ENCODE assay signal across 25 cellular contexts in genomic region chr9:35107337-35108290, GRCh38.
"Had no signal": no experiment of that assay in that cellular context is flagged by ENCODE, and none has a peak within 500 bp of the region (broad histone marks: within the 10 kb centered on the region; RNA-seq: fewer than 3 reads in every experiment).

No MANE protein-coding gene starts in this region.

- DNase-seq: activated CD4-positive, alpha-beta T cell treated with anti-CD3 and anti-CD28 coated beads, Interleukin-2, amount 10 ng/mL, durations not matched to agents 7 days and 5 days; activated CD8-positive, alpha-beta T cell treated with anti-CD3 and anti-CD28 coated beads for 36 hours; activated naive CD4-positive, alpha-beta T cell treated with anti-CD3 and anti-CD28 coated beads for 36 hours; activated naive CD8-positive, alpha-beta T cell treated with anti-CD3 and anti-CD28 coated beads for 36 hours; activated T-cell treated with anti-CD3 and anti-CD28 coated beads for 4 hours; activated T-cell treated with anti-CD3 and anti-CD28 coated beads, Interleukin-2, amount 50 U/mL, for 72 hours; foreskin keratinocyte; hypothalamus; immature natural killer cell; kidney glomerular epithelial cell; left lung; lower lobe of right lung; mesenchymal stem cell; sigmoid colon; small intestine; stimulated activated CD4-positive, alpha-beta T cell treated with anti-CD3 and anti-CD28 coated beads, Interleukin-4, amount 100 ng/mL, for 24 hours; trophoblast cell had no signal

- H3K27me3 ChIP-seq: adrenal gland, ascending aorta, esophagus muscularis mucosa, foreskin keratinocyte, left lung, sigmoid colon, vagina had no signal

- H3K9me3 ChIP-seq: adrenal gland, ascending aorta, esophagus muscularis mucosa, left lung, lower lobe of right lung, sigmoid colon, thoracic aorta, vagina had no signal

- H3K4me3 ChIP-seq: adrenal gland, ascending aorta, esophagus muscularis mucosa, left lung, lower lobe of right lung, sigmoid colon, SK-N-MC, thoracic aorta, vagina had no signal

- ATAC-seq: activated CD8-positive, alpha-beta memory T cell treated with anti-CD3 and anti-CD28 coated beads, Interleukin-2, amount 10 ng/mL, durations not matched to agents 7 days and 5 days; activated CD8-positive, alpha-beta T cell treated with anti-CD3 and anti-CD28 coated beads for 36 hours; activated T-cell treated with anti-CD3 and anti-CD28 coated beads, Interleukin-2, amount 50 U/mL, for 72 hours; foreskin keratinocyte; left lung; lower lobe of right lung; stimulated activated effector memory CD8-positive, alpha-beta T cell treated with anti-CD3 and anti-CD28 coated beads, Interleukin-12 subunit alpha, Interleukin-12 subunit beta, amount 100 ng/mL, for 72 hours had no signal

- H3K27ac ChIP-seq: adrenal gland, ascending aorta, esophagus muscularis mucosa, foreskin keratinocyte, left lung, lower lobe of right lung, sigmoid colon, SK-N-MC, thoracic aorta, vagina had no signal
